Comparison of ENCODE assay signal across 10 cellular contexts in the genomic region with DNA sequence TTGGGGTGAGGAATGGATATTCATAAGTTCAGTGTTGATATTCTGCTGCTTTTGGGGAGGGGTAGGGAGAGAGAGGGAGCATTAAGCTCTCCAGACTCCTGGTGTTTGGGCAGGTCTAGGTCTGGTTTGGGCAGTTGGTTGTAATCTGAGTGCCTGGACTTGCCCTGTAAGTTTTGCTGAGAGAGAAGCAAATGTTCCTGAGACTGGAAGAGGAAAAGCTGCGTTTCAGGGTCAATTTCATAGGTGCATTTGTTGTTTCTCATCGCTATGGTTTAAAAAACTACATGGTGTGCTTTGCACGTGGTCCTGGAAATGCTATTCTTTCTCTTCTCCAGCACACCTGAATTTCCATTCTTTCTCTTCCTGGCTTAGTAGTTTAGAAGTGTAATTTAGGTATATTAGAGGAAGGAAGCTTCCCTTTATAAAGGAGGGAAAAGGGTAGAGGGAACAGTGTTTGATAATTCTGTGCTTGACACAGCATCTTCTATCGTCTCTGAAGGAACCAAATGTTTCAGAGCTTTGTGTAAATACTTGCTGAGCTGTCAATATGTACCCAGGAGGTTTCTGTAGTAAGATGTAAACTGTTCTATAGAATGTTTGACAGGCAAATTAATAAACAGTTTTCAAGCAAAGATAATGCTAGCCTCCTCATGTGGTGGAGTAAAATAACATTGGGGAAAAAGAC. TPM values are rescaled to one million over a fixed set of nuclear protein-coding genes. Genes with fewer than 3 reads are reported as not detected.
A peak's percentile ranks its signal among the peaks of the same experiment; 100 is the strongest.
DNase-seq lines count a peak whose midpoint lies in the region; ATAC-seq, FAIRE-seq and TF ChIP-seq lines count a peak whose summit lies in the region.
"Had no signal": no experiment of that assay in that cellular context is flagged by ENCODE, and none has a peak within 500 bp of the region (broad histone marks: within the 10 kb centered on the region; RNA-seq: fewer than 3 reads in every experiment).

No MANE protein-coding gene starts in this region.

- no peak for TF ChIP-seq POLR2A in H1 (IDR thresholded peaks at IDR 0.05; ENCODE audit: control extremely low read depth in 1 of 2, low read depth in 2 of 2, low read length in 2 of 2)

- H3K27ac ChIP-seq in BLaER1 = peak overlapping the region; percentile 28
- peak overlapping the region; percentile 80 for H3K27ac ChIP-seq in KMS-11
- peak overlapping the region; percentile 3; the same call in 1 of the 2 replicates for H3K27ac ChIP-seq in H1 (ENCODE audit: low read depth, low read length)
- peak overlapping the region in 3 of 4 donors; percentile 6 to 58 (median 53) for H3K27ac ChIP-seq in pancreas
- H3K27ac ChIP-seq in WERI-Rb-1 = no peak overlapping the region
- no peak overlapping the region for H3K27ac ChIP-seq in neuronal stem cell (replicated peaks; ENCODE audit: low read length)

- H4K8ac ChIP-seq in H1 (ENCODE audit: extremely low read depth, insufficient read depth, low read length) (no peak overlapping the region), neuronal stem cell (ENCODE audit: low read depth, low read length) (no peak overlapping the region)

- ATAC-seq in pancreas = peak in 3 of 4 donors; percentile 8 to 14 (median 13)

- H2AFZ ChIP-seq in KMS-11 (ENCODE audit: low read depth) = no peak overlapping the region
- no peak overlapping the region for H2AFZ ChIP-seq in H1 (ENCODE audit: low read length)
- no peak overlapping the region for H2AFZ ChIP-seq in neuronal stem cell (ENCODE audit: low read length)

- H3K79me1 ChIP-seq in H1 (ENCODE audit: low read depth, low read length) (peaks cover 5% of the 10 kb centered on the region), neuronal stem cell (ENCODE audit: low read depth, low read length) (no peaks in the 10 kb centered on the region)

- 76% methylated on average over 4 of the region's 4 CpGs; no CpG with 5 or more reads in 1 of the 2 experiments for WGBS in H1 (ENCODE audit: extremely low coverage in 1 of 2, insufficient coverage in 1 of 2, insufficient read length in 1 of 2, insufficient replicate concordance in 2 of 2, low coverage in 1 of 2, low lambda C conversion rate in 2 of 2, missing lambda C conversion rate in 1 of 2), 2 experiments
- 3 to 6% methylated on average over 4 of the region's 4 CpGs for WGBS in pancreas, 2 donors
- WGBS in neuronal stem cell (ENCODE audit: extremely low coverage in 2 of 2, insufficient read length in 2 of 2, insufficient replicate concordance in 1 of 2), 2 donors = no CpG with 5 or more reads among the region's 4 CpGs

- DNase-seq in H1 (ENCODE audit: low read depth in 1 of 2, low spot score in 2 of 2) = no peak
- no peak for DNase-seq in pancreas
- no peak for DNase-seq in stimulated activated naive CD4-positive, alpha-beta T cell (lab: John Stamatoyannopoulos, UW)
- DNase-seq in NCI-H748 treated with DMSO at 0.1 percent for 48 hours (lab: John Stamatoyannopoulos, UW) = no peak
- DNase-seq in WERI-Rb-1 = no peak
- no peak for DNase-seq in neuronal stem cell (ENCODE audit: low spot score)
- DNase-seq: activated T-cell treated with anti-CD3 and anti-CD28 coated beads, Interleukin-2, amount 50 U/mL, for 24 hours; stimulated activated CD4-positive, alpha-beta T cell treated with anti-CD3 and anti-CD28 coated beads, Interleukin-2, amount 100 ng/mL, for 48 hours had no signal

- H3K4me2 ChIP-seq in BLaER1 (peak overlapping the region; percentile 89), KMS-11 (peak overlapping the region; percentile 94), H1 (ENCODE audit: insufficient read depth in 1 of 2, low read depth in 2 of 2, low read length in 2 of 2) (peak overlapping the region; percentile 87 to 94), neuronal stem cell (ENCODE audit: insufficient read depth, low read length, poor library complexity, severe bottlenecking) (no peak overlapping the region)

- no peak overlapping the region for H4K91ac ChIP-seq in H1 (replicated peaks; ENCODE audit: insufficient read length, low read length)
- no peak overlapping the region for H4K91ac ChIP-seq in neuronal stem cell (ENCODE audit: low read depth, low read length, poor library complexity)

- H3K14ac ChIP-seq in H1 (ENCODE audit: insufficient read length) = no peak overlapping the region
- no peak overlapping the region for H3K14ac ChIP-seq in neuronal stem cell (ENCODE audit: low read length)

- H3K56ac ChIP-seq in H1 (replicated peaks; ENCODE audit: insufficient read length, low read depth, low read length) = no peak overlapping the region

- no peak overlapping the region for H2BK20ac ChIP-seq in H1 (ENCODE audit: low read length)

- POLR2A ChIA-PET in H1 (lab: Charles Lee; ENCODE audit: partially characterized antibody) = interaction anchor here (0.7 to 14.4 kb wide), 9 partner anchors 9 to 227 kb away, joined by 3 to 256 read pairs (median 4); partner anchors contain the start of gene PIGV

- H3K27me3 ChIP-seq in BLaER1 (no peaks in the 10 kb centered on the region), KMS-11 (ENCODE audit: insufficient read depth, low read depth) (no peaks in the 10 kb centered on the region), H1 (replicated peaks in 1 of 4; ENCODE audit: control insufficient read depth in 3 of 4, extremely low read depth in 1 of 4, insufficient read depth in 3 of 4, low read length in 3 of 4) (no peaks in the 10 kb centered on the region), pancreas (no peaks in the 10 kb centered on the region), WERI-Rb-1 (ENCODE audit: insufficient read depth, low read depth, severe bottlenecking) (no peaks in the 10 kb centered on the region), neuronal stem cell (ENCODE audit: control insufficient read depth in 3 of 3, insufficient read depth in 3 of 3, low read depth in 1 of 3, low read length in 3 of 3) (no peaks in the 10 kb centered on the region)

- CTCF ChIA-PET in H1 (lab: Charles Lee; ENCODE audit: partially characterized antibody) = interaction anchor here (0.9 to 5.8 kb wide), 11 partner anchors 11 to 100 kb away, joined by 3 to 25 read pairs (median 4); no protein-coding TSS in a partner anchor

- peaks cover 56% of the 10 kb centered on the region for H3K36me3 ChIP-seq in BLaER1
- no peaks in the 10 kb centered on the region for H3K36me3 ChIP-seq in KMS-11 (ENCODE audit: insufficient read depth)
- H3K36me3 ChIP-seq in H1 (ENCODE audit: control insufficient read depth in 2 of 4, insufficient read depth in 4 of 4, low read length in 3 of 4) = peaks cover 0 to 8% (median 0%) of the 10 kb centered on the region in 4 experiments; a peak in 2 of 8 replicates
- H3K36me3 ChIP-seq in pancreas = no peaks in the 10 kb centered on the region
- peaks cover 51% of the 10 kb centered on the region for H3K36me3 ChIP-seq in WERI-Rb-1
- peaks cover 2 to 73% of the 10 kb centered on the region in 2 donors for H3K36me3 ChIP-seq in neuronal stem cell (replicated peaks in 1 of 2; ENCODE audit: control insufficient read depth in 2 of 2, insufficient read depth in 2 of 2, low read length in 2 of 2)

- peak overlapping the region; percentile 98; the same call in 1 of the 2 replicates for H3K4me3 ChIP-seq in BLaER1
- H3K4me3 ChIP-seq in KMS-11 (IDR thresholded peaks at IDR 0.05; ENCODE audit: insufficient read depth, low read depth, low read length) = no peak overlapping the region
- peak overlapping the region in 1 of 4 experiments; percentile 95; a peak in 2 of 8 replicates for H3K4me3 ChIP-seq in H1 (ENCODE audit: extremely low read depth in 1 of 4, insufficient read depth in 2 of 4, low read depth in 3 of 4, low read length in 4 of 4)
- peak overlapping the region in 1 of 4 donors; percentile 2 for H3K4me3 ChIP-seq in pancreas
- H3K4me3 ChIP-seq in WERI-Rb-1 (ENCODE audit: low read depth, low read length) = no peak overlapping the region
- no peak overlapping the region for H3K4me3 ChIP-seq in neuronal stem cell (ENCODE audit: low read length in 2 of 2)

- peaks cover 94% of the 10 kb centered on the region for H4K20me1 ChIP-seq in BLaER1
- H4K20me1 ChIP-seq in KMS-11 (ENCODE audit: insufficient read depth) = peaks cover 54% of the 10 kb centered on the region
- H4K20me1 ChIP-seq in H1 (replicated peaks in 1 of 2; ENCODE audit: control insufficient read depth in 1 of 2, insufficient read depth in 2 of 2, low read length in 2 of 2) = peaks cover 55 to 56% of the 10 kb centered on the region in 2 experiments

- no peak for TF ChIP-seq EP300 in H1 (IDR thresholded peaks at IDR 0.05; ENCODE audit: borderline replicate concordance in 1 of 2, low read depth in 2 of 2, low read length in 2 of 2)

- H3K9me3 ChIP-seq in BLaER1 (no peaks in the 10 kb centered on the region), H1 (ENCODE audit: insufficient read depth in 2 of 2, low read depth in 1 of 2, low read length in 1 of 2) (no peaks in the 10 kb centered on the region), pancreas (no peaks in the 10 kb centered on the region), WERI-Rb-1 (ENCODE audit: severe bottlenecking) (no peaks in the 10 kb centered on the region), neuronal stem cell (replicated peaks in 1 of 2; ENCODE audit: control insufficient read depth in 2 of 2, insufficient read depth in 1 of 2, low read depth in 1 of 2, low read length in 2 of 2) (no peaks in the 10 kb centered on the region)

- H3K23ac ChIP-seq in H1 (ENCODE audit: insufficient read length) = no peak overlapping the region
- H3K23ac ChIP-seq in neuronal stem cell (ENCODE audit: low read depth, low read length, poor library complexity) = no peak overlapping the region

- TF ChIP-seq CTCF in KMS-11 (conservative IDR thresholded peaks at IDR 0.05; ENCODE audit: low read depth, low read length) (no peak), H1 (IDR thresholded peaks at IDR 0.05; ENCODE audit: control extremely low read depth in 1 of 3, insufficient read depth in 1 of 3, low read depth in 1 of 3, low read length in 3 of 3) (no peak), pancreas (IDR thresholded peaks at IDR 0.05) (no peak), WERI-Rb-1 (IDR thresholded peaks at IDR 0.05; ENCODE audit: low read depth, low read length) (no peak)

- H4K5ac ChIP-seq in H1 (ENCODE audit: insufficient read length, low read depth, low read length) = no peak overlapping the region

- FAIRE-seq in H1 (lab: Jason Lieb, UNC) (no peak), pancreas (lab: Jason Lieb, UNC) (no peak)

- H3K79me2 ChIP-seq in KMS-11 (ENCODE audit: insufficient read depth, low read depth) (peaks cover 94% of the 10 kb centered on the region), H1 (ENCODE audit: control insufficient read depth in 1 of 2, insufficient read depth in 2 of 2, low read length in 2 of 2) (peaks cover 82 to 100% of the 10 kb centered on the region in 2 experiments)

- H3K4ac ChIP-seq in H1 (replicated peaks; ENCODE audit: insufficient read length, low read depth, low read length) (no peak overlapping the region), neuronal stem cell (ENCODE audit: low read length) (no peak overlapping the region)

- H3K4me1 ChIP-seq in BLaER1 (peaks cover 88% of the 10 kb centered on the region), KMS-11 (ENCODE audit: low read depth, poor library complexity, severe bottlenecking) (peaks cover 82% of the 10 kb centered on the region), H1 (replicated peaks in 1 of 4; ENCODE audit: control insufficient read depth in 3 of 4, insufficient read depth in 4 of 4, low read length in 3 of 4) (peaks cover 6 to 23% (median 17%) of the 10 kb centered on the region in 4 experiments; a peak in 6 of 7 replicates), pancreas (peaks cover 47 to 88% (median 69%) of the 10 kb centered on the region in 3 donors), neuronal stem cell (ENCODE audit: control insufficient read depth in 2 of 2, insufficient read depth in 1 of 2, low read depth in 1 of 2, low read length in 2 of 2) (peaks cover 19 to 33% of the 10 kb centered on the region in 2 donors)

- H2BK5ac ChIP-seq in H1 (ENCODE audit: low read depth, low read length) (no peak overlapping the region), neuronal stem cell (ENCODE audit: low read length) (no peak overlapping the region)

- no peak overlapping the region for H2BK120ac ChIP-seq in H1 (replicated peaks; ENCODE audit: low read depth, low read length)
- H2BK120ac ChIP-seq in neuronal stem cell (ENCODE audit: low read depth, low read length) = no peak overlapping the region

- H2BK15ac ChIP-seq in H1 (ENCODE audit: low read length) (no peak overlapping the region), neuronal stem cell (ENCODE audit: low read length) (no peak overlapping the region)

- H3K9ac ChIP-seq in BLaER1 (peak overlapping the region; percentile 58; the same call in 1 of the 2 replicates), KMS-11 (peak overlapping the region; percentile 93; the same call in 1 of the 2 replicates), H1 (replicated peaks in 1 of 4; ENCODE audit: extremely low read depth in 1 of 4, low read depth in 3 of 4, low read length in 3 of 4) (peak overlapping the region in 1 of 4 experiments; percentile 69; a peak in 1 of 7 replicates), neuronal stem cell (ENCODE audit: low read depth, low read length, poor library complexity) (no peak overlapping the region)

- H2BK12ac ChIP-seq in H1 (ENCODE audit: low read depth, low read length) (no peak overlapping the region), neuronal stem cell (ENCODE audit: low read length) (no peak overlapping the region)

- TF ChIP-seq RAD21 in H1 (IDR thresholded peaks at IDR 0.05 in 1 of 2, conservative IDR thresholded peaks at IDR 0.05 in 1 of 2; ENCODE audit: low read depth in 2 of 2, low read length in 2 of 2) = no peak

- H3K23me2 ChIP-seq in H1 (ENCODE audit: low read depth, low read length) = peaks cover 6% of the 10 kb centered on the region

- H2AK5ac ChIP-seq in H1 (ENCODE audit: low read depth, low read length) (no peak overlapping the region), neuronal stem cell (ENCODE audit: low read depth, low read length) (no peak overlapping the region)

- intact Hi-C loops in pancreas (cut with DNase I) = loop anchor here in 1 of 3 donors (10.0 kb wide), 1 partner anchor 73 kb away; no protein-coding TSS in a partner anchor

- H3K18ac ChIP-seq in H1 (ENCODE audit: extremely low read depth, low read length) (no peak overlapping the region), neuronal stem cell (ENCODE audit: low read length) (no peak overlapping the region)

RNA-seq across cellular contexts. Expression of gene ARID1A, which starts 6.3 kb away (rescaled TPM):
- 103 and 105 TPM in 2 replicates for total RNA-seq in H1 (2021; fragmentation: NEBNext Ultra II Directional; extraction: Animal tissue kit (Norgen Biotek cat#: 25700))
- polyA plus RNA-seq in H1 (2011; rRNA removed) (52.1 and 86.7 TPM in 2 replicates), pancreas (10 to 100 TPM; 14.8 to 18.5 TPM)
- polyA plus RNA-seq in H1 (2011; cell fraction: cytosol; rRNA removed) = 28.6 TPM
- 109 TPM for polyA plus RNA-seq in H1 (2011; cell fraction: nucleus; rRNA removed)
- polyA plus RNA-seq in H1 (2012, experiment 1 of 2) = 88.4 to 102 TPM (median 96.6 TPM) in 4 replicates
- 29.8 TPM for polyA plus RNA-seq in H1 (2012, experiment 2 of 2)
- polyA plus RNA-seq in H1 (2013, experiment 1 of 2) = 55.4 TPM
- 52.4 TPM for polyA plus RNA-seq in H1 (2013, experiment 2 of 2)
- 67.7 and 71.7 TPM in 2 replicates for polyA minus RNA-seq in H1 (2011; rRNA and poly(A)+ RNA removed)
- 90.5 TPM for polyA minus RNA-seq in H1 (2011; cell fraction: cytosol; rRNA and poly(A)+ RNA removed)
- polyA minus RNA-seq in H1 (2011; cell fraction: nucleus; rRNA and poly(A)+ RNA removed) = 63.8 TPM
- total RNA-seq in pancreas = 10 to 100 TPM; 24.0 to 39.9 (median 27.4) TPM
- 87.5 TPM for polyA plus RNA-seq in neuronal stem cell (2013, experiment 1 of 2)
- polyA plus RNA-seq in neuronal stem cell (2013, experiment 2 of 2) = 92.7 TPM

Comparison
In these comparisons a context has a peak if more than half of its experiments do, and no peak if none do; other contexts are left out.
1. H3K27ac ChIP-seq: peak in BLaER1 (single experiment), KMS-11 (single experiment), H1 (single experiment) and pancreas (3 of 4); none in WERI-Rb-1 (single experiment) and neuronal stem cell (single experiment).